In genomic region chr15:51561271-51561670, GRCh38 we compare ENCODE assay signal across 30 cellular contexts.
A peak's percentile ranks its signal among the peaks of the same experiment; 100 is the strongest.
DNase-seq lines count a peak whose midpoint lies in the region; ATAC-seq and TF ChIP-seq lines count a peak whose summit lies in the region.
"Had no signal": no experiment of that assay in that cellular context is flagged by ENCODE, and none has a peak within 500 bp of the region (broad histone marks: within the 10 kb centered on the region; RNA-seq: fewer than 3 reads in every experiment).

No MANE protein-coding gene starts in this region.

- H3K4me2 ChIP-seq in GM23338, result no peak overlapping the region

- H3K36me3 ChIP-seq in GM23338 (ENCODE audit: insufficient read depth) (no peaks in the 10 kb centered on the region), WERI-Rb-1 (no peaks in the 10 kb centered on the region; the same call in 1 of the 2 replicates)
- H3K36me3 ChIP-seq: neutrophil, prostate gland, vagina had no signal

- H3K36me3 Mint-ChIP-seq in GM23338 (ENCODE audit: low read depth), result no peaks in the 10 kb centered on the region
- H3K36me3 Mint-ChIP-seq in WTC11, result no peaks in the 10 kb centered on the region
- H3K36me3 Mint-ChIP-seq in progenitor cell of endocrine pancreas (ENCODE audit: insufficient read depth), result no peaks in the 10 kb centered on the region
- H3K36me3 Mint-ChIP-seq: CD8-positive, alpha-beta memory T cell; memory B cell had no signal

- H3K27ac ChIP-seq in GM23338 (ENCODE audit: low read depth) (no peak overlapping the region), WERI-Rb-1 (no peak overlapping the region)
- H3K27ac ChIP-seq: esophagus muscularis mucosa, neutrophil, prostate gland, SJSA1, stomach, vagina had no signal

- DNase-seq in GM23338 (ENCODE audit: low spot score), result peak; percentile 59
- peak; percentile 25 for DNase-seq in WTC11 (ENCODE audit: low spot score)
- DNase-seq in islet precursor cell, result peak; percentile 91
- no peak for DNase-seq in progenitor cell of endocrine pancreas (ENCODE audit: low spot score, unreplicated experiment)
- no peak for DNase-seq in SIG-M5 treated with dmso at 0.1 percent for 504 hours (lab: John Stamatoyannopoulos, UW; ENCODE audit: unreplicated experiment)
- no peak for DNase-seq in NCI-H2107 treated with DMSO at 0.1 percent for 48 hours (lab: John Stamatoyannopoulos, UW; ENCODE audit: unreplicated experiment)
- no peak for DNase-seq in WERI-Rb-1
- no peak for DNase-seq in hypothalamus (lab: John Stamatoyannopoulos, UW)
- DNase-seq: activated CD4-positive, alpha-beta T cell treated with anti-CD3 and anti-CD28 coated beads, Interleukin-2, amount 50 U/mL, for 48 hours; activated CD4-positive, CD25-positive, alpha-beta regulatory T cell treated with anti-CD3 and anti-CD28 coated beads, Interleukin-2, amount 50 U/mL, for 72 hours; activated T-cell treated with anti-CD3 and anti-CD28 coated beads, Interleukin-2, amount 50 U/mL, for 72 hours; BE2C; CD8-positive, alpha-beta memory T cell; EL; foreskin fibroblast; NCI-H1105; NCI-H187 treated with DMSO at 0.1 percent for 48 hours; NCI-H2171 treated with DMSO at 0.1 percent for 48 hours; NCI-H510A; stimulated activated CD8-positive, alpha-beta memory T cell treated with anti-CD3 and anti-CD28 coated beads, Interleukin-4, amount 100 ng/mL, for 48 hours; stomach had no signal

- H3K27me3 ChIP-seq in GM23338 (ENCODE audit: insufficient read depth), result no peaks in the 10 kb centered on the region
- H3K27me3 ChIP-seq in WERI-Rb-1 (ENCODE audit: insufficient read depth, low read depth, severe bottlenecking), result no peaks in the 10 kb centered on the region
- H3K27me3 ChIP-seq: BE2C, esophagus muscularis mucosa, neutrophil, SJSA1, stomach, vagina had no signal

- H3K4me3 Mint-ChIP-seq in GM23338, result no peak overlapping the region
- H3K4me3 Mint-ChIP-seq in WTC11, result no peak overlapping the region
- H3K4me3 Mint-ChIP-seq in progenitor cell of endocrine pancreas (ENCODE audit: low read depth), result no peak overlapping the region
- H3K4me3 Mint-ChIP-seq: activated T-cell treated with anti-CD3 and anti-CD28 coated beads, Interleukin-2, amount 50 U/mL, for 72 hours; CD8-positive, alpha-beta memory T cell; central memory CD8-positive, alpha-beta T cell; memory B cell had no signal

- no peaks in the 10 kb centered on the region for H3K9me3 ChIP-seq in WERI-Rb-1 (ENCODE audit: severe bottlenecking)
- H3K9me3 ChIP-seq: BE2C, esophagus muscularis mucosa, neutrophil, prostate gland, SJSA1, stomach, vagina had no signal

- peak; percentile 96 for ATAC-seq in GM23338
- peak; percentile 97 for ATAC-seq in WTC11
- ATAC-seq: activated T-cell treated with anti-CD3 and anti-CD28 coated beads, Interleukin-2, amount 50 U/mL, for 72 hours; left lobe of liver; sciatic nerve had no signal

- no peak overlapping the region for H3K27ac Mint-ChIP-seq in GM23338
- peak overlapping the region; percentile 22; the same call in 1 of the 2 replicates for H3K27ac Mint-ChIP-seq in WTC11
- peak overlapping the region; percentile 4 for H3K27ac Mint-ChIP-seq in progenitor cell of endocrine pancreas
- H3K27ac Mint-ChIP-seq: activated T-cell treated with anti-CD3 and anti-CD28 coated beads, Interleukin-2, amount 50 U/mL, for 72 hours; CD8-positive, alpha-beta memory T cell; memory B cell had no signal

- H3K4me1 Mint-ChIP-seq in GM23338 (peaks cover 3% of the 10 kb centered on the region; the same call in 2 of the 3 replicates), WTC11 (no peaks in the 10 kb centered on the region), progenitor cell of endocrine pancreas (ENCODE audit: low read depth) (no peaks in the 10 kb centered on the region)
- H3K4me1 Mint-ChIP-seq: CD8-positive, alpha-beta memory T cell; central memory CD8-positive, alpha-beta T cell; memory B cell had no signal

- no peaks in the 10 kb centered on the region for H3K4me1 ChIP-seq in GM23338 (ENCODE audit: insufficient read depth)
- H3K4me1 ChIP-seq: BE2C, esophagus muscularis mucosa, prostate gland, SJSA1, stomach, vagina had no signal

- no peaks in the 10 kb centered on the region for H3F3A ChIP-seq in GM23338 (replicated peaks; ENCODE audit: low read depth)

- H3K9me3 Mint-ChIP-seq in GM23338, result no peaks in the 10 kb centered on the region
- H3K9me3 Mint-ChIP-seq in WTC11, result no peaks in the 10 kb centered on the region
- H3K9me3 Mint-ChIP-seq in progenitor cell of endocrine pancreas (ENCODE audit: low read depth), result no peaks in the 10 kb centered on the region
- H3K9me3 Mint-ChIP-seq: activated T-cell treated with anti-CD3 and anti-CD28 coated beads, Interleukin-2, amount 50 U/mL, for 72 hours; CD8-positive, alpha-beta memory T cell; central memory CD8-positive, alpha-beta T cell; memory B cell had no signal

- no peak overlapping the region for H2AFZ ChIP-seq in GM23338

- H3K9me2 ChIP-seq in GM23338 (ENCODE audit: insufficient read depth), result no peaks in the 10 kb centered on the region

- no peak overlapping the region for H3K4me3 ChIP-seq in GM23338
- H3K4me3 ChIP-seq in WERI-Rb-1 (ENCODE audit: low read depth, low read length), result no peak overlapping the region
- H3K4me3 ChIP-seq: esophagus muscularis mucosa, prostate gland, SJSA1, stomach, vagina had no signal

- peaks cover 5% of the 10 kb centered on the region for H3K27me3 Mint-ChIP-seq in GM23338 (ENCODE audit: insufficient read depth, low read depth, poor library complexity)
- no peaks in the 10 kb centered on the region for H3K27me3 Mint-ChIP-seq in WTC11 (ENCODE audit: low read depth)
- H3K27me3 Mint-ChIP-seq in progenitor cell of endocrine pancreas, result no peaks in the 10 kb centered on the region
- H3K27me3 Mint-ChIP-seq: central memory CD8-positive, alpha-beta T cell; memory B cell had no signal

- POLR2A ChIA-PET in WTC11 (lab: Charles Lee), result no interaction called here

- H3K79me2 ChIP-seq in GM23338 (replicated peaks; ENCODE audit: insufficient read depth), result no peaks in the 10 kb centered on the region

- no peaks in the 10 kb centered on the region for H4K20me1 ChIP-seq in GM23338 (replicated peaks; ENCODE audit: insufficient read depth)

- TF ChIP-seq CTCF in GM23338 (conservative IDR thresholded peaks at IDR 0.05; ENCODE audit: low read depth in 2 of 2) (no peak), WTC11 (IDR thresholded peaks at IDR 0.05) (no peak), progenitor cell of endocrine pancreas (IDR thresholded peaks at IDR 0.05; ENCODE audit: unreplicated experiment) (no peak), WERI-Rb-1 (IDR thresholded peaks at IDR 0.05; ENCODE audit: low read depth, low read length) (no peak)

- CTCF ChIA-PET in WTC11 (lab: Charles Lee), result interaction anchor here (1.5 kb wide), 1 partner anchor 89 kb away, joined by 3 read pairs; no protein-coding TSS in a partner anchor

TF ChIP-seq in GM23338, 12 proteins besides CTCF, POLR2A, EP300 and RAD21 (continues in another document):
- TF ChIP-seq, protein P1, sequence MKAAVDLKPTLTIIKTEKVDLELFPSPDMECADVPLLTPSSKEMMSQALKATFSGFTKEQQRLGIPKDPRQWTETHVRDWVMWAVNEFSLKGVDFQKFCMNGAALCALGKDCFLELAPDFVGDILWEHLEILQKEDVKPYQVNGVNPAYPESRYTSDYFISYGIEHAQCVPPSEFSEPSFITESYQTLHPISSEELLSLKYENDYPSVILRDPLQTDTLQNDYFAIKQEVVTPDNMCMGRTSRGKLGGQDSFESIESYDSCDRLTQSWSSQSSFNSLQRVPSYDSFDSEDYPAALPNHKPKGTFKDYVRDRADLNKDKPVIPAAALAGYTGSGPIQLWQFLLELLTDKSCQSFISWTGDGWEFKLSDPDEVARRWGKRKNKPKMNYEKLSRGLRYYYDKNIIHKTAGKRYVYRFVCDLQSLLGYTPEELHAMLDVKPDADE (IDR thresholded peaks at IDR 0.05), result no peak
- TF ChIP-seq ZNF331 (CRISPR knock-in tag; IDR thresholded peaks at IDR 0.05; ENCODE audit: low read depth) (no peak), POLR2AphosphoS5 (IDR thresholded peaks at IDR 0.05; ENCODE audit: low read depth) (no peak), NANOG (IDR thresholded peaks at IDR 0.05; ENCODE audit: borderline replicate concordance) (no peak), EZH2phosphoT487 (IDR thresholded peaks at IDR 0.05; ENCODE audit: unreplicated experiment) (no peak)

TF ChIP-seq in WTC11, 78 proteins besides CTCF, POLR2A, EP300 and RAD21:
- TF ChIP-seq E2F4 (CRISPR knock-in tag; IDR thresholded peaks at IDR 0.05; ENCODE audit: borderline replicate concordance, low read depth), result no peak

Comparison
In these comparisons a context has a peak if more than half of its experiments do, and no peak if none do; other contexts are left out.
1. DNase-seq: peak in GM23338 (single experiment), WTC11 (single experiment) and islet precursor cell (single experiment); none in progenitor cell of endocrine pancreas (single experiment), SIG-M5 treated with dmso at 0.1 percent for 504 hours (single experiment), NCI-H2107 treated with DMSO at 0.1 percent for 48 hours (single experiment), WERI-Rb-1 (single experiment) and hypothalamus (0 of 51).